ENCODE assay signal across 2 cellular contexts in genomic region chr17:66733759-66734158, GRCh38.
TF ChIP-seq lines count a peak whose summit lies in the region.

No MANE protein-coding gene starts in this region.

TF ChIP-seq in WTC11, 78 proteins besides CTCF, POLR2A, EP300 and RAD21:
- TF ChIP-seq MXD4 (CRISPR knock-in tag; IDR thresholded peaks at IDR 0.05; ENCODE audit: borderline replicate concordance) (no peak), EMX1 (CRISPR knock-in tag; IDR thresholded peaks at IDR 0.05) (no peak), JUN (CRISPR knock-in tag; IDR thresholded peaks at IDR 0.05) (no peak), ZNF232 (CRISPR knock-in tag; IDR thresholded peaks at IDR 0.05) (no peak), NR2C2 (CRISPR knock-in tag; IDR thresholded peaks at IDR 0.05) (no peak)
- TF ChIP-seq, protein P1, sequence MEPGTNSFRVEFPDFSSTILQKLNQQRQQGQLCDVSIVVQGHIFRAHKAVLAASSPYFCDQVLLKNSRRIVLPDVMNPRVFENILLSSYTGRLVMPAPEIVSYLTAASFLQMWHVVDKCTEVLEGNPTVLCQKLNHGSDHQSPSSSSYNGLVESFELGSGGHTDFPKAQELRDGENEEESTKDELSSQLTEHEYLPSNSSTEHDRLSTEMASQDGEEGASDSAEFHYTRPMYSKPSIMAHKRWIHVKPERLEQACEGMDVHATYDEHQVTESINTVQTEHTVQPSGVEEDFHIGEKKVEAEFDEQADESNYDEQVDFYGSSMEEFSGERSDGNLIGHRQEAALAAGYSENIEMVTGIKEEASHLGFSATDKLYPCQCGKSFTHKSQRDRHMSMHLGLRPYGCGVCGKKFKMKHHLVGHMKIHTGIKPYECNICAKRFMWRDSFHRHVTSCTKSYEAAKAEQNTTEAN (CRISPR knock-in tag; IDR thresholded peaks at IDR 0.05), result no peak
- TF ChIP-seq, protein P2, sequence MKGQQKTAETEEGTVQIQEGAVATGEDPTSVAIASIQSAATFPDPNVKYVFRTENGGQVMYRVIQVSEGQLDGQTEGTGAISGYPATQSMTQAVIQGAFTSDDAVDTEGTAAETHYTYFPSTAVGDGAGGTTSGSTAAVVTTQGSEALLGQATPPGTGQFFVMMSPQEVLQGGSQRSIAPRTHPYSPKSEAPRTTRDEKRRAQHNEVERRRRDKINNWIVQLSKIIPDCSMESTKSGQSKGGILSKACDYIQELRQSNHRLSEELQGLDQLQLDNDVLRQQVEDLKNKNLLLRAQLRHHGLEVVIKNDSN (CRISPR knock-in tag; IDR thresholded peaks at IDR 0.05), result no peak

TF ChIP-seq in H1, 55 proteins besides CTCF, POLR2A, EP300 and RAD21:
- no peak for TF ChIP-seq RBBP5 (IDR thresholded peaks at IDR 0.05; ENCODE audit: borderline replicate concordance, low read depth, low read length)
- no peak for TF ChIP-seq RNF2 (IDR thresholded peaks at IDR 0.05; ENCODE audit: borderline replicate concordance, low read depth, low read length, missing control alignments, poor library complexity, severe bottlenecking)
- no peak for TF ChIP-seq GTF2F1 (IDR thresholded peaks at IDR 0.05; ENCODE audit: borderline replicate concordance, low read depth, low read length)
- no peak for TF ChIP-seq CHD1 (IDR thresholded peaks at IDR 0.05; ENCODE audit: low read depth, low read length)
- TF ChIP-seq SUZ12 (IDR thresholded peaks at IDR 0.05; ENCODE audit: low read length), result no peak
- no peak for TF ChIP-seq CREB1 (IDR thresholded peaks at IDR 0.05)
- no peak for TF ChIP-seq KDM1A (IDR thresholded peaks at IDR 0.05; ENCODE audit: borderline replicate concordance, low read length)
- TF ChIP-seq SP4 (IDR thresholded peaks at IDR 0.05; ENCODE audit: low read length), result no peak
- no peak for TF ChIP-seq EGR1 (IDR thresholded peaks at IDR 0.05; ENCODE audit: borderline replicate concordance, low read depth, low read length)
- TF ChIP-seq FOSL1 (IDR thresholded peaks at IDR 0.05; ENCODE audit: insufficient read depth, low read depth, low read length), result no peak
